1 cellular context compared by ENCODE assay signal in genomic region chr21:46082638-46083270, GRCh38.
TF ChIP-seq lines count a peak whose summit lies in the region.

No MANE protein-coding gene starts in this region.

TF ChIP-seq in WTC11, 78 proteins besides CTCF, POLR2A, EP300 and RAD21 (continued from another document):
- TF ChIP-seq, protein P1, sequence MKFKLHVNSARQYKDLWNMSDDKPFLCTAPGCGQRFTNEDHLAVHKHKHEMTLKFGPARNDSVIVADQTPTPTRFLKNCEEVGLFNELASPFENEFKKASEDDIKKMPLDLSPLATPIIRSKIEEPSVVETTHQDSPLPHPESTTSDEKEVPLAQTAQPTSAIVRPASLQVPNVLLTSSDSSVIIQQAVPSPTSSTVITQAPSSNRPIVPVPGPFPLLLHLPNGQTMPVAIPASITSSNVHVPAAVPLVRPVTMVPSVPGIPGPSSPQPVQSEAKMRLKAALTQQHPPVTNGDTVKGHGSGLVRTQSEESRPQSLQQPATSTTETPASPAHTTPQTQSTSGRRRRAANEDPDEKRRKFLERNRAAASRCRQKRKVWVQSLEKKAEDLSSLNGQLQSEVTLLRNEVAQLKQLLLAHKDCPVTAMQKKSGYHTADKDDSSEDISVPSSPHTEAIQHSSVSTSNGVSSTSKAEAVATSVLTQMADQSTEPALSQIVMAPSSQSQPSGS (CRISPR knock-in tag; IDR thresholded peaks at IDR 0.05; ENCODE audit: borderline replicate concordance, low read depth), result no peak
